ENCODE assay signal across 24 cellular contexts in the genomic region with DNA sequence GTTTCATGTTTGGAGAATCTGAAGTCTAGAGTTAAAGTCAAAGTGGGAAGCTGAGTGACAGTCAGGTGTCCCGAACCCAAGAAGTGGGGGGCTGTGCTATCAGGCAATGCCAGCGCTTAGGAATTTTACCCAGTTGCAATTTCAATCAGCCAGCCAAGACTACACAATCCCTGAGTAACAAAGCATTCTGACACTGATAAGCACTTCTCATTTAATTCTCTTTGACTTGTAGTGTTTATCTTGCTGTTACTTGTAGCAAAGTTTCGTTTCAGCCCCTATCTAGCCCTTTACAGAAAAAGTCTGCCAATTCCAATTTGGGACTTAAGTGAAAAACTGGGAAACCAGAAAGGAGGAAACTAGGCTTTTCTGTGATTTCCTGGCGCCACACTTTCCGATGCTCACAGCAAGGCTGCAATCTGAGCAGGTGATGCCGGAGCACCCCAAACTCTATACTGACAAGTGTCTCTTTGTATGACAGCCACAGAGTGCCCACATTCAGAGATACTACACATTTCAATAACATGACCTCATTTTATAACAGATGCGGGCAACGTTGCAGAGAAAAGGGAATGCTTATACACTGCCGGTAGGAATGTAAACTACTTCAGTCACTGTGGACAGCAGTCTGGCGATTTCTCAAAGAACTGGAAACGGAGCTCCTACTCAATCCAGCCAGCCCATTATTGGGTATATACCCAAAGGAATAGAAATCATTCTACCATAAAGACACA.
DNase-seq lines count a peak whose midpoint lies in the region; ATAC-seq and TF ChIP-seq lines count a peak whose summit lies in the region.
"Had no signal": no experiment of that assay in that cellular context is flagged by ENCODE, and none has a peak within 500 bp of the region (broad histone marks: within the 10 kb centered on the region; RNA-seq: fewer than 3 reads in every experiment).

No MANE protein-coding gene starts in this region.

- H3K4me1 ChIP-seq in sigmoid colon (peaks cover 0 to 57% (median 45%) of the 10 kb centered on the region in 4 donors), neuronal stem cell (ENCODE audit: control insufficient read depth in 2 of 2, insufficient read depth in 1 of 2, low read depth in 1 of 2, low read length in 2 of 2) (no peaks in the 10 kb centered on the region)
- H3K4me1 ChIP-seq: breast epithelium had no signal

- H3K36me3 ChIP-seq in sigmoid colon (peaks cover 0 to 5% (median 0%) of the 10 kb centered on the region in 4 donors), neuronal stem cell (replicated peaks in 1 of 2; ENCODE audit: control insufficient read depth in 2 of 2, insufficient read depth in 2 of 2, low read length in 2 of 2) (no peaks in the 10 kb centered on the region)
- H3K36me3 ChIP-seq: BLaER1, breast epithelium, neutrophil had no signal

- no peaks in the 10 kb centered on the region for H3K9me3 ChIP-seq in sigmoid colon
- peaks cover 0 to 4% of the 10 kb centered on the region in 2 donors for H3K9me3 ChIP-seq in neuronal stem cell (replicated peaks in 1 of 2; ENCODE audit: control insufficient read depth in 2 of 2, insufficient read depth in 1 of 2, low read depth in 1 of 2, low read length in 2 of 2)
- H3K9me3 ChIP-seq: BLaER1, breast epithelium, neutrophil had no signal

- intact Hi-C loops in sigmoid colon (cut with DNase I), result no loop called here

- ATAC-seq in GM21723 (IDR thresholded peaks at IDR 0.05; ENCODE audit: unreplicated experiment) (no peak), GM18519 (IDR thresholded peaks at IDR 0.05; ENCODE audit: low FRiP score, unreplicated experiment) (no peak)
- ATAC-seq: left colon, PC-3, sciatic nerve had no signal

- H3K9ac ChIP-seq in neuronal stem cell (ENCODE audit: low read depth, low read length, poor library complexity), result no peak overlapping the region
- H3K9ac ChIP-seq: BLaER1, KMS-11 had no signal

- no peaks in the 10 kb centered on the region for H3K79me1 ChIP-seq in neuronal stem cell (ENCODE audit: low read depth, low read length)

- no peak overlapping the region for H3K23ac ChIP-seq in neuronal stem cell (ENCODE audit: low read depth, low read length, poor library complexity)

- DNase-seq in A172 (ENCODE audit: low spot score), result peak; percentile 28
- peak; percentile 19 for DNase-seq in NCI-H226
- DNase-seq in fibroblast of pulmonary artery (ENCODE audit: low read depth), result peak; percentile 11
- no peak for DNase-seq in sigmoid colon
- DNase-seq in HK-2 (ENCODE audit: unreplicated experiment), result no peak
- no peak for DNase-seq in neuronal stem cell (ENCODE audit: low spot score)
- DNase-seq: activated CD4-positive, alpha-beta T cell treated with anti-CD3 and anti-CD28 coated beads, Interleukin-2, amount 10 ng/mL, durations not matched to agents 7 days and 5 days; activated effector memory CD4-positive, alpha-beta T cell treated with Interleukin-2 at 50 U/mL for 16 hours; H7; immature natural killer cell; left colon; NCI-H2029; NCI-H526 treated with DMSO at 0.1 percent for 48 hours; PC-3; SHP77; stimulated activated CD4-positive, alpha-beta T cell treated with anti-CD3 and anti-CD28 coated beads, Interleukin-4, amount 100 ng/mL, for 24 hours had no signal

- H3K4me3 ChIP-seq in fibroblast of pulmonary artery (replicated peaks; ENCODE audit: low read depth, low read length) (no peak overlapping the region), sigmoid colon (no peak overlapping the region), neuronal stem cell (ENCODE audit: low read length in 2 of 2) (no peak overlapping the region)
- H3K4me3 ChIP-seq: BLaER1, breast epithelium had no signal

- H3K27me3 ChIP-seq in sigmoid colon (no peaks in the 10 kb centered on the region), neuronal stem cell (ENCODE audit: control insufficient read depth in 3 of 3, insufficient read depth in 3 of 3, low read depth in 1 of 3, low read length in 3 of 3) (no peaks in the 10 kb centered on the region)
- H3K27me3 ChIP-seq: BLaER1, breast epithelium had no signal

- peak overlapping the region; percentile 22 to 78 (median 67) for H3K27ac ChIP-seq in sigmoid colon
- H3K27ac ChIP-seq in neuronal stem cell (replicated peaks; ENCODE audit: low read length), result no peak overlapping the region
- H3K27ac ChIP-seq: BLaER1, breast epithelium, HL-60, KMS-11, neutrophil had no signal

- H2AK5ac ChIP-seq in neuronal stem cell (ENCODE audit: low read depth, low read length), result no peak overlapping the region

- no peak overlapping the region for H2AFZ ChIP-seq in neuronal stem cell (ENCODE audit: low read length)

- H3K18ac ChIP-seq in neuronal stem cell (ENCODE audit: low read length), result no peak overlapping the region

- no peak overlapping the region for H2BK12ac ChIP-seq in neuronal stem cell (ENCODE audit: low read length)

- no peak overlapping the region for H2BK5ac ChIP-seq in neuronal stem cell (ENCODE audit: low read length)

- H4K91ac ChIP-seq in neuronal stem cell (ENCODE audit: low read depth, low read length, poor library complexity), result no peak overlapping the region

- H3K4ac ChIP-seq in neuronal stem cell (ENCODE audit: low read length), result no peak overlapping the region

- WGBS in sigmoid colon, 2 donors, result 65 to 74% methylated on average over 11 of the region's 11 CpGs
- no CpG with 5 or more reads among the region's 11 CpGs for WGBS in neuronal stem cell (ENCODE audit: extremely low coverage in 2 of 2, insufficient read length in 2 of 2, insufficient replicate concordance in 1 of 2), 2 donors

- H2BK120ac ChIP-seq in neuronal stem cell (ENCODE audit: low read depth, low read length), result no peak overlapping the region

- TF ChIP-seq EP300 in sigmoid colon (IDR thresholded peaks at IDR 0.05), result no peak

- no peak overlapping the region for H3K14ac ChIP-seq in neuronal stem cell (ENCODE audit: low read length)

- no peak overlapping the region for H3K4me2 ChIP-seq in neuronal stem cell (ENCODE audit: insufficient read depth, low read length, poor library complexity, severe bottlenecking)
- H3K4me2 ChIP-seq: BLaER1, KMS-11 had no signal

- no peak for TF ChIP-seq POLR2A in sigmoid colon (IDR thresholded peaks at IDR 0.05)

- no peak overlapping the region for H2BK15ac ChIP-seq in neuronal stem cell (ENCODE audit: low read length)

- TF ChIP-seq CTCF in fibroblast of pulmonary artery (IDR thresholded peaks at IDR 0.05; ENCODE audit: low read length, missing control alignments), result no peak
- peak in 3 of 4 experiments; percentile 20 to 26 (median 23) for TF ChIP-seq CTCF in sigmoid colon (IDR thresholded peaks at IDR 0.05)

- no peak overlapping the region for H4K8ac ChIP-seq in neuronal stem cell (ENCODE audit: low read depth, low read length)

Comparison
In these comparisons a context has a peak if more than half of its experiments do, and no peak if none do; other contexts are left out.
1. DNase-seq: peak in A172 (single experiment), NCI-H226 (single experiment) and fibroblast of pulmonary artery (single experiment); none in sigmoid colon (single experiment), HK-2 (single experiment) and neuronal stem cell (single experiment).